Comparison of ENCODE assay signal across 8 cellular contexts in the genomic region with DNA sequence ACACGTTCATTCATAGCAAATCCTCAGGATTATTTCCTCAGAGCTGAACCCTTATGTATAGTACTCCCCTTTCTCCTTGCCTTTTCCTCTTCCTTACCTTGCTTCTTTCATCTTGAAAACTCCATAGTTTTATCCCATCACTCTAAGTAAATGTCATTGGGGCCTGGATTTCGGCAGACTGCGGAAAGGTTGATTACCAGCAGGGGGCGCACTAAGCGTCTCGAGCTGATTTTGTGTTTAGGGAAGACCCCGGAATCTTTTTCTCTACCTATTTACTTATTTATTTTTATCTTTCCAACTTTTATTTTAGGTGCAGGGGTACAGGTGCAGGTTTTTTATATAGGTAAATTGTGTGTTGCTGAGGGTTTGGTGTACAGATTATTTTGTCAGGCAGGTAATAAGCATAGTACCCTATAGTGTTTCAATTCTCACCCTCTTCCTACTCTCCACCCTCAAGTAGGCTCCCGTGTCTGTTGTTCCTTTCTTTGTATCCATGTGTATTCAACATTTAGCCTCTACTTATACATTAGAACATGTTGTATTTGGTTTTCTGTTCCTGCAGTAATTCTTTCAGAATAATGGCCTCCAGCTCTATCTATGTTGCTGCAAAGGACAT. TPM values are rescaled to one million over a fixed set of nuclear protein-coding genes. Genes with fewer than 3 reads are reported as not detected.
DNase-seq lines count a peak whose midpoint lies in the region; ATAC-seq, FAIRE-seq and TF ChIP-seq lines count a peak whose summit lies in the region.

No MANE protein-coding gene starts in this region.

- TF ChIP-seq CTCF in D721Med (IDR thresholded peaks at IDR 0.05; ENCODE audit: insufficient read depth, missing control alignments) (peak; percentile 77), activated B cell treated with CpG ODN at 0.5 μM for 24 hours (IDR thresholded peaks at IDR 0.05) (peak; percentile 74), esophagus muscularis mucosa (IDR thresholded peaks at IDR 0.05) (peak; percentile 69 to 82 (median 81))

- H3K4me1 ChIP-seq in esophagus muscularis mucosa = peaks cover 5 to 9% (median 7%) of the 10 kb centered on the region in 4 donors

- CTCF ChIA-PET in activated B cell treated with CpG ODN at 0.5 μM for 24 hours (lab: Charles Lee) = interaction anchor here (0.7 to 5.4 kb wide), 21 partner anchors 11 to 588 kb away, joined by 3 to 44 read pairs (median 4); partner anchors contain the start of genes MTARC1 and MTARC2

- DNase-seq in D721Med (ENCODE audit: insufficient read length, low spot score) = no peak
- peak; percentile 48 for DNase-seq in HuH-7 (ENCODE audit: low spot score)
- DNase-seq in activated B cell treated with CpG ODN at 0.5 μM for 24 hours = peak; percentile 39
- DNase-seq in esophagus muscularis mucosa (ENCODE audit: extremely low spot score) = no peak
- peak; percentile 28 for DNase-seq in pons (ENCODE audit: low spot score)
- no peak for DNase-seq in NCI-H1417 treated with DMSO at 0.1 percent for 48 hours (lab: John Stamatoyannopoulos, UW)

- H3K36me3 Mint-ChIP-seq in activated B cell treated with CpG ODN at 0.5 μM for 24 hours (ENCODE audit: low read depth) = no peaks in the 10 kb centered on the region

- no peak overlapping the region for H3K4me3 Mint-ChIP-seq in activated B cell treated with CpG ODN at 0.5 μM for 24 hours

- TF ChIP-seq POLR2A in esophagus muscularis mucosa (IDR thresholded peaks at IDR 0.05; ENCODE audit: low read depth) = no peak

- no peak for FAIRE-seq in D721Med (lab: Jason Lieb, UNC)

- no peaks in the 10 kb centered on the region for H3K27me3 ChIP-seq in esophagus muscularis mucosa

- H3K36me3 ChIP-seq in esophagus muscularis mucosa = peaks cover 3 to 72% (median 46%) of the 10 kb centered on the region in 4 donors

- POLR2A ChIA-PET in activated B cell treated with CpG ODN at 0.5 μM for 24 hours (lab: Charles Lee) = interaction anchor here (0.6 kb wide), 1 partner anchor 681 kb away, joined by 3 read pairs; the partner anchor contains the start of gene IARS2

- no peak overlapping the region for H3K4me3 ChIP-seq in esophagus muscularis mucosa

- TF ChIP-seq EP300 in esophagus muscularis mucosa (IDR thresholded peaks at IDR 0.05) = no peak

- intact Hi-C loops in activated B cell treated with CpG ODN at 0.5 μM for 24 hours (cut with micrococcal nuclease) (loop anchor here (5.0 kb wide), 3 partner anchors 228 to 938 kb away; no protein-coding TSS in a partner anchor), esophagus muscularis mucosa (cut with DNase I) (loop anchor here (5.0 kb wide), 1 partner anchor 83 kb away; the partner anchor contains the start of gene C1orf115)

- H3K27ac Mint-ChIP-seq in activated B cell treated with CpG ODN at 0.5 μM for 24 hours = no peak overlapping the region

- H3K27ac ChIP-seq in esophagus muscularis mucosa (replicated peaks in 1 of 4) = no peak overlapping the region

- ATAC-seq in activated B cell treated with CpG ODN at 0.5 μM for 24 hours (ENCODE audit: low read depth) (no peak), HG02852 (IDR thresholded peaks at IDR 0.05; ENCODE audit: unreplicated experiment) (no peak), GM19324 (IDR thresholded peaks at IDR 0.05; ENCODE audit: low FRiP score, unreplicated experiment) (no peak)

- no peaks in the 10 kb centered on the region for H3K27me3 Mint-ChIP-seq in activated B cell treated with CpG ODN at 0.5 μM for 24 hours

- peaks cover 34% of the 10 kb centered on the region for H3K4me1 Mint-ChIP-seq in activated B cell treated with CpG ODN at 0.5 μM for 24 hours

- H3K9me3 Mint-ChIP-seq in activated B cell treated with CpG ODN at 0.5 μM for 24 hours = no peaks in the 10 kb centered on the region

- 37% methylated on average over 8 of the region's 8 CpGs for WGBS in esophagus muscularis mucosa

- H3K9me3 ChIP-seq in esophagus muscularis mucosa = no peaks in the 10 kb centered on the region

RNA-seq across cellular contexts. Expression of gene MTARC1, which starts 11.4 kb away (rescaled TPM):
- total RNA-seq in activated B cell treated with CpG ODN at 0.5 μM for 24 hours = 0.37 and 2.2 TPM in 2 replicates
- 1 to 10 TPM; 4.2 to 6.6 (median 5.1) TPM for total RNA-seq in esophagus muscularis mucosa

RNA-seq across cellular contexts. Expression of gene MTARC2, which starts 27.2 kb away (rescaled TPM):
- total RNA-seq in activated B cell treated with CpG ODN at 0.5 μM for 24 hours = 8.9 and 9.2 TPM in 2 replicates
- total RNA-seq in esophagus muscularis mucosa = 10 to 100 TPM; 15.6 to 22.9 (median 20.5) TPM

Comparison
In these comparisons a context has a peak if more than half of its experiments do, and no peak if none do; other contexts are left out.
1. DNase-seq: peak in HuH-7 (single experiment), activated B cell treated with CpG ODN at 0.5 μM for 24 hours (single experiment) and pons (single experiment); none in D721Med (single experiment), esophagus muscularis mucosa (single experiment) and NCI-H1417 treated with DMSO at 0.1 percent for 48 hours (single experiment).
2. Peak in every context shown above with its lines, with median percentiles within 50 percentile points of each other: CTCF ChIP-seq.